ENCODE assay signal across 13 cellular contexts in genomic region chr2:15750433-15750814, GRCh38.
A peak's percentile ranks its signal among the peaks of the same experiment; 100 is the strongest.
DNase-seq lines count a peak whose midpoint lies in the region; ATAC-seq, FAIRE-seq and TF ChIP-seq lines count a peak whose summit lies in the region.
"Had no signal": no experiment of that assay in that cellular context is flagged by ENCODE, and none has a peak within 500 bp of the region (broad histone marks: within the 10 kb centered on the region; RNA-seq: fewer than 3 reads in every experiment).

No MANE protein-coding gene starts in this region.

- peaks cover 10% of the 10 kb centered on the region for H3K79me2 ChIP-seq in trophoblast cell (ENCODE audit: control insufficient read depth, insufficient read depth, low read length, poor library complexity)

- H3K27me3 ChIP-seq in Caco-2 (replicated peaks; ENCODE audit: control insufficient read depth, insufficient read depth, low read length) (no peaks in the 10 kb centered on the region), trophoblast cell (ENCODE audit: insufficient read depth, low read length) (no peaks in the 10 kb centered on the region)
- H3K27me3 ChIP-seq: BLaER1 treated with 17β-estradiol and CSF1 and Interleukin-3, amounts not matched to agents 10 nM and 100 nM had no signal

- 60 to 67% methylated on average over 1 to 3 of the region's 3 CpGs for WGBS in mesodermal cell (ENCODE audit: insufficient coverage in 2 of 2), 2 experiments
- no CpG with 5 or more reads among the region's 3 CpGs for whole genome bisulfite sequencing in trophoblast cell (ENCODE audit: extremely low coverage, insufficient coverage, insufficient read length)

- peak overlapping the region; percentile 21 for H2BK120ac ChIP-seq in trophoblast cell (ENCODE audit: insufficient read depth, low read length, poor library complexity)

- H3K27ac Mint-ChIP-seq in Caco-2 (ENCODE audit: unreplicated experiment) (peak overlapping the region; percentile 24), chondrocyte (ENCODE audit: unreplicated experiment) (peak overlapping the region; percentile 56)
- H3K27ac Mint-ChIP-seq: CD4-positive, alpha-beta T cell had no signal

- no peak for DNase-seq in Caco-2
- no peak for DNase-seq in chondrocyte (ENCODE audit: low spot score)
- DNase-seq in trophoblast cell: peak in 1 of 2 donors; percentile 28
- no peak for DNase-seq in Kasumi-1 (lab: John Stamatoyannopoulos, UW)
- DNase-seq in H54 (ENCODE audit: insufficient read length, low spot score): no peak
- DNase-seq: 8988T; CD4-positive, alpha-beta T cell; DMS79 had no signal

- H3K4me3 Mint-ChIP-seq in Caco-2 (ENCODE audit: unreplicated experiment) (no peak overlapping the region), chondrocyte (ENCODE audit: unreplicated experiment) (no peak overlapping the region)
- H3K4me3 Mint-ChIP-seq: CD4-positive, alpha-beta T cell had no signal

- H3K4me1 ChIP-seq in Caco-2 (peaks cover 73% of the 10 kb centered on the region), mesodermal cell (ENCODE audit: control insufficient read depth, insufficient read depth, low read length, poor library complexity, severe bottlenecking) (peaks cover 27% of the 10 kb centered on the region), trophoblast cell (ENCODE audit: control insufficient read depth in 1 of 2, insufficient read depth in 2 of 2, low read length in 2 of 2) (peaks cover 37 to 53% of the 10 kb centered on the region in 2 experiments)
- H3K4me1 ChIP-seq: BLaER1 treated with 17β-estradiol and CSF1 and Interleukin-3, amounts not matched to agents 10 nM and 100 nM had no signal

- H3K4me1 Mint-ChIP-seq in Caco-2 (ENCODE audit: low read depth, unreplicated experiment) (peaks cover 48% of the 10 kb centered on the region), chondrocyte (ENCODE audit: low read depth) (peaks cover 48% of the 10 kb centered on the region)

- peaks cover 7% of the 10 kb centered on the region for H3K9me3 Mint-ChIP-seq in Caco-2 (ENCODE audit: unreplicated experiment)
- H3K9me3 Mint-ChIP-seq in chondrocyte (ENCODE audit: low read depth): peaks cover 3% of the 10 kb centered on the region
- H3K9me3 Mint-ChIP-seq: CD4-positive, alpha-beta T cell had no signal

- no peak overlapping the region for H2AFZ ChIP-seq in trophoblast cell (ENCODE audit: insufficient read depth, low read length, poor library complexity)

- CTCF ChIA-PET in Caco-2 (lab: Charles Lee): interaction anchor here (0.6 kb wide), 1 partner anchor 19 kb away, joined by 3 read pairs; no protein-coding TSS in a partner anchor

- POLR2A ChIA-PET in Caco-2 (lab: Charles Lee): no interaction called here

- no peak for FAIRE-seq in H54 (lab: Jason Lieb, UNC)
- FAIRE-seq: GM12878, K562 had no signal

- no peaks in the 10 kb centered on the region for H3K36me3 Mint-ChIP-seq in Caco-2 (ENCODE audit: insufficient read depth, unreplicated experiment)
- H3K36me3 Mint-ChIP-seq in chondrocyte (ENCODE audit: low read depth): peaks cover 2% of the 10 kb centered on the region

- H4K8ac ChIP-seq in trophoblast cell (ENCODE audit: low read depth, low read length): no peak overlapping the region

- H3K36me3 ChIP-seq in Caco-2 (ENCODE audit: control insufficient read depth, insufficient read depth, low read length): no peaks in the 10 kb centered on the region
- H3K36me3 ChIP-seq in mesodermal cell (ENCODE audit: control insufficient read depth, insufficient read depth, low read length): no peaks in the 10 kb centered on the region
- H3K36me3 ChIP-seq in trophoblast cell (ENCODE audit: control insufficient read depth in 1 of 2, insufficient read depth in 2 of 2, low read length in 2 of 2): no peaks in the 10 kb centered on the region
- H3K36me3 ChIP-seq: BLaER1 treated with 17β-estradiol and CSF1 and Interleukin-3, amounts not matched to agents 10 nM and 100 nM had no signal

- peak overlapping the region; percentile 63 for H4K91ac ChIP-seq in trophoblast cell (ENCODE audit: low read depth, low read length)

- no peak overlapping the region for H3K9ac ChIP-seq in trophoblast cell (ENCODE audit: low read length)
- H3K9ac ChIP-seq: BLaER1 treated with 17β-estradiol and CSF1 and Interleukin-3, amounts not matched to agents 10 nM and 100 nM had no signal

- no peak overlapping the region for H4K12ac ChIP-seq in trophoblast cell (ENCODE audit: low read depth, low read length)

- H2BK12ac ChIP-seq in trophoblast cell (ENCODE audit: low read length): peak overlapping the region; percentile 66

- TF ChIP-seq POLR2A in H54 (IDR thresholded peaks at IDR 0.05; ENCODE audit: low read depth, low read length): no peak

- H3K23ac ChIP-seq in trophoblast cell (ENCODE audit: low read length): no peak overlapping the region

- intact Hi-C loops in Caco-2 (cut with micrococcal nuclease; ENCODE audit: unreplicated experiment): no loop called here

- H2AK5ac ChIP-seq in trophoblast cell (ENCODE audit: low read length): no peak overlapping the region

- no TSS peak for BruUV-seq in Caco-2 (replicated peaks; lab: Mats Ljungman, UMichigan)

- H3K27ac ChIP-seq in mesodermal cell (ENCODE audit: low read depth, low read length, severe bottlenecking): peak overlapping the region; percentile 95
- peak overlapping the region; percentile 74 for H3K27ac ChIP-seq in trophoblast cell (ENCODE audit: low read depth, low read length)
- H3K27ac ChIP-seq: BLaER1 treated with 17β-estradiol and CSF1 and Interleukin-3, amounts not matched to agents 10 nM and 100 nM had no signal

- H3K18ac ChIP-seq in trophoblast cell (ENCODE audit: low read length): no peak overlapping the region

- H3K27me3 Mint-ChIP-seq in Caco-2 (ENCODE audit: insufficient read depth, unreplicated experiment): no peaks in the 10 kb centered on the region
- H3K27me3 Mint-ChIP-seq in chondrocyte (ENCODE audit: low read depth): peaks cover 6% of the 10 kb centered on the region

- no peak overlapping the region for H3K14ac ChIP-seq in trophoblast cell (ENCODE audit: low read length)

- no peak overlapping the region for H3K4me3 ChIP-seq in Caco-2 (ENCODE audit: low read depth, low read length)
- H3K4me3 ChIP-seq in mesodermal cell (ENCODE audit: extremely low read depth, insufficient read depth, low read length, poor library complexity, severe bottlenecking): no peak overlapping the region
- no peak overlapping the region for H3K4me3 ChIP-seq in trophoblast cell (ENCODE audit: low read depth, low read length)
- H3K4me3 ChIP-seq: BLaER1 treated with 17β-estradiol and CSF1 and Interleukin-3, amounts not matched to agents 10 nM and 100 nM; GM12878; K562 had no signal

- no peaks in the 10 kb centered on the region for H3K9me3 ChIP-seq in Caco-2
- H3K9me3 ChIP-seq in mesodermal cell (ENCODE audit: control insufficient read depth, low read length): no peaks in the 10 kb centered on the region
- H3K9me3 ChIP-seq in trophoblast cell (ENCODE audit: insufficient read depth, low read depth, low read length): peaks cover 2% of the 10 kb centered on the region

- no peak overlapping the region for H3K4me2 ChIP-seq in trophoblast cell (ENCODE audit: low read length)
- H3K4me2 ChIP-seq: BLaER1 treated with 17β-estradiol and CSF1 and Interleukin-3, amounts not matched to agents 10 nM and 100 nM had no signal

- TF ChIP-seq CTCF in Caco-2 (IDR thresholded peaks at IDR 0.05; ENCODE audit: insufficient read depth in 1 of 2, low read depth in 1 of 2, low read length in 1 of 2, severe bottlenecking in 1 of 2, unreplicated experiment in 1 of 2) (no peak), chondrocyte (IDR thresholded peaks at IDR 0.05) (no peak)

- ATAC-seq in GM18909 (IDR thresholded peaks at IDR 0.05; ENCODE audit: poor library complexity, unreplicated experiment): no peak
- ATAC-seq: GM12878, K562 had no signal

- no peak overlapping the region for H3K4ac ChIP-seq in trophoblast cell (ENCODE audit: low read depth, low read length)

- peaks cover 59% of the 10 kb centered on the region for H3K79me1 ChIP-seq in trophoblast cell (ENCODE audit: low read length)

- no peak overlapping the region for H2BK5ac ChIP-seq in trophoblast cell (ENCODE audit: low read depth, low read length, poor library complexity)
